Comparison of ENCODE assay signal across 8 cellular contexts in the genomic region with DNA sequence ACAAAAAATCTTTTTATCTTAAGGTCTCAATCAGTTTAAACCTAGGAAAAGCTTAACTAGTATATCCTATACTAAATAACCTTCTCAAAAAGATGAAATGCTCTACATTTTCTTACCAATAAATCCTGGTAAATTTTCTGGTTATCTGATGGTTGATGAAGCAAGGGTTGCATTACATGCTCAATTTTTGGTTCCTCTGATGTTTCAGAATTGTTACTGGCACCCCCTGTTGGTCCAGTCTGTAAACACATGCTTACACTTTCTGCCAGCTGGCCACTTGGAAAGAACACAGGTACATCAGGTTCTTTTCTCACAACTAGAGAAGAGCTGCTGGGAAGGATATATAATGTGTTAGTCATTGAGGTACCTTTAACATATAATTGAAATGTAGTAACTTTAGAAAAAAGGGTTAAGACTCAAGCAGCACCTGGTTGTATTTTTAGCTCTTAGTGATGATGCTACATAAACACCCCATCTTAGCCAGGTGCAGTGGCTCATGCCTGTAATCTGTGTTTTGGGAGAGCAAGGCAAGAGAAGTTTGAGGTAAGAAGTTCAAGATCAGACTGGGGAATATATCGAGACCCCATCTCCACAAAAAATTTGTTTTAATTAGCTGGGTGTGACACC.
DNase-seq lines count a peak whose midpoint lies in the region; ATAC-seq lines count a peak whose summit lies in the region.

No MANE protein-coding gene starts in this region.

- ATAC-seq in GM21515 (IDR thresholded peaks at IDR 0.05; ENCODE audit: unreplicated experiment) (peak; percentile 59), HG03175 (IDR thresholded peaks at IDR 0.05; ENCODE audit: unreplicated experiment) (no peak), GM21528 (IDR thresholded peaks at IDR 0.05; ENCODE audit: low FRiP score, unreplicated experiment) (no peak)

- DNase-seq in D341Med (ENCODE audit: low spot score) (peak; percentile 57), NCI-H2227 treated with DMSO at 0.1 percent for 48 hours (lab: John Stamatoyannopoulos, UW) (peak; percentile 27), globus pallidus (ENCODE audit: low spot score) (peak; percentile 18)
- DNase-seq in activated T-cell treated with anti-CD3 and anti-CD28 coated beads, Interleukin-2, amount 50 U/mL, for 48 hours, result peak; percentile 45 to 50
- DNase-seq in stimulated activated CD4-positive, alpha-beta T cell treated with anti-CD3 and anti-CD28 coated beads, Interleukin-12 subunit alpha, Interleukin-12 subunit beta, amount 100 ng/mL, for 24 hours (ENCODE audit: low read depth in 2 of 2), result peak; percentile 6 to 17
